Comparison of ENCODE assay signal across 1 cellular context in the genomic region with DNA sequence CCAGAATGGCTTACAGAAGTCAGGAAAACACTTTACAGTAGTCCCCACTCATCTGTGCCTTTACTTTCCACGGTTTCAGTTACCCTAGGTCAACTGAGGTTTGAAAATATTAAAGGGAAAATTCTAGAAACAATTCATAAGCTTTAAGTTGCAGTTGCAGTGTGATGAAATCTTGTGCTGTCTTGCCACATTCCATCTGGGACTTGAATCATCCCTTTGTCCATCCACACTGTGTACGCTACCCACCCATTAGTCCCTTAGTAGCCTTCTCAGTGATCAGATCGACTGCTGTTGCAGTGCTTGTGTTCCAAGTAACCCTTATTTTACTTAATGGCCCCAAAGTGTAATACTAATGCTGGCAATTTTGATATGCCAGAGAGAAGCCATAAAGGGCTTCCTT.
TF ChIP-seq lines count a peak whose summit lies in the region.

No MANE protein-coding gene starts in this region.

TF ChIP-seq in GM23338, 12 proteins besides CTCF, POLR2A, EP300 and RAD21:
- no peak for TF ChIP-seq CREB1 (CRISPR knock-in tag; IDR thresholded peaks at IDR 0.05; ENCODE audit: low read depth)
- TF ChIP-seq, protein P1, sequence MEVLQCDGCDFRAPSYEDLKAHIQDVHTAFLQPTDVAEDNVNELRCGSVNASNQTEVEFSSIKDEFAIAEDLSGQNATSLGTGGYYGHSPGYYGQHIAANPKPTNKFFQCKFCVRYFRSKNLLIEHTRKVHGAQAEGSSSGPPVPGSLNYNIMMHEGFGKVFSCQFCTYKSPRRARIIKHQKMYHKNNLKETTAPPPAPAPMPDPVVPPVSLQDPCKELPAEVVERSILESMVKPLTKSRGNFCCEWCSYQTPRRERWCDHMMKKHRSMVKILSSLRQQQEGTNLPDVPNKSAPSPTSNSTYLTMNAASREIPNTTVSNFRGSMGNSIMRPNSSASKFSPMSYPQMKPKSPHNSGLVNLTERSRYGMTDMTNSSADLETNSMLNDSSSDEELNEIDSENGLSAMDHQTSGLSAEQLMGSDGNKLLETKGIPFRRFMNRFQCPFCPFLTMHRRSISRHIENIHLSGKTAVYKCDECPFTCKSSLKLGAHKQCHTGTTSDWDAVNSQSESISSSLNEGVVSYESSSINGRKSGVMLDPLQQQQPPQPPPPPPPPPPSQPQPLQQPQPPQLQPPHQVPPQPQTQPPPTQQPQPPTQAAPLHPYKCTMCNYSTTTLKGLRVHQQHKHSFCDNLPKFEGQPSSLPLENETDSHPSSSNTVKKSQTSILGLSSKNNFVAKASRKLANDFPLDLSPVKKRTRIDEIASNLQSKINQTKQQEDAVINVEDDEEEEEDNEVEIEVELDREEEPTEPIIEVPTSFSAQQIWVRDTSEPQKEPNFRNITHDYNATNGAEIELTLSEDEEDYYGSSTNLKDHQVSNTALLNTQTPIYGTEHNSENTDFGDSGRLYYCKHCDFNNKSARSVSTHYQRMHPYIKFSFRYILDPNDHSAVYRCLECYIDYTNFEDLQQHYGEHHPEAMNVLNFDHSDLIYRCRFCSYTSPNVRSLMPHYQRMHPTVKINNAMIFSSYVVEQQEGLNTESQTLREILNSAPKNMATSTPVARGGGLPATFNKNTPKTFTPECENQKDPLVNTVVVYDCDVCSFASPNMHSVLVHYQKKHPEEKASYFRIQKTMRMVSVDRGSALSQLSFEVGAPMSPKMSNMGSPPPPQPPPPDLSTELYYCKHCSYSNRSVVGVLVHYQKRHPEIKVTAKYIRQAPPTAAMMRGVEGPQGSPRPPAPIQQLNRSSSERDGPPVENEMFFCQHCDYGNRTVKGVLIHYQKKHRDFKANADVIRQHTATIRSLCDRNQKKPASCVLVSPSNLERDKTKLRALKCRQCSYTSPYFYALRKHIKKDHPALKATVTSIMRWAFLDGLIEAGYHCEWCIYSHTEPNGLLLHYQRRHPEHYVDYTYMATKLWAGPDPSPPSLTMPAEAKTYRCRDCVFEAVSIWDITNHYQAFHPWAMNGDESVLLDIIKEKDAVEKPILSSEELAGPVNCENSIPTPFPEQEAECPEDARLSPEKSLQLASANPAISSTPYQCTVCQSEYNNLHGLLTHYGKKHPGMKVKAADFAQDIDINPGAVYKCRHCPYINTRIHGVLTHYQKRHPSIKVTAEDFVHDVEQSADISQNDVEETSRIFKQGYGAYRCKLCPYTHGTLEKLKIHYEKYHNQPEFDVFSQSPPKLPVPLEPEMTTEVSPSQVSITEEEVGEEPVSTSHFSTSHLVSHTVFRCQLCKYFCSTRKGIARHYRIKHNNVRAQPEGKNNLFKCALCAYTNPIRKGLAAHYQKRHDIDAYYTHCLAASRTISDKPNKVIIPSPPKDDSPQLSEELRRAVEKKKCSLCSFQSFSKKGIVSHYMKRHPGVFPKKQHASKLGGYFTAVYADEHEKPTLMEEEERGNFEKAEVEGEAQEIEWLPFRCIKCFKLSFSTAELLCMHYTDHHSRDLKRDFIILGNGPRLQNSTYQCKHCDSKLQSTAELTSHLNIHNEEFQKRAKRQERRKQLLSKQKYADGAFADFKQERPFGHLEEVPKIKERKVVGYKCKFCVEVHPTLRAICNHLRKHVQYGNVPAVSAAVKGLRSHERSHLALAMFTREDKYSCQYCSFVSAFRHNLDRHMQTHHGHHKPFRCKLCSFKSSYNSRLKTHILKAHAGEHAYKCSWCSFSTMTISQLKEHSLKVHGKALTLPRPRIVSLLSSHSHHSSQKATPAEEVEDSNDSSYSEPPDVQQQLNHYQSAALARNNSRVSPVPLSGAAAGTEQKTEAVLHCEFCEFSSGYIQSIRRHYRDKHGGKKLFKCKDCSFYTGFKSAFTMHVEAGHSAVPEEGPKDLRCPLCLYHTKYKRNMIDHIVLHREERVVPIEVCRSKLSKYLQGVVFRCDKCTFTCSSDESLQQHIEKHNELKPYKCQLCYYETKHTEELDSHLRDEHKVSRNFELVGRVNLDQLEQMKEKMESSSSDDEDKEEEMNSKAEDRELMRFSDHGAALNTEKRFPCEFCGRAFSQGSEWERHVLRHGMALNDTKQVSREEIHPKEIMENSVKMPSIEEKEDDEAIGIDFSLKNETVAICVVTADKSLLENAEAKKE (CRISPR knock-in tag; IDR thresholded peaks at IDR 0.05), result no peak
- TF ChIP-seq, protein P2, sequence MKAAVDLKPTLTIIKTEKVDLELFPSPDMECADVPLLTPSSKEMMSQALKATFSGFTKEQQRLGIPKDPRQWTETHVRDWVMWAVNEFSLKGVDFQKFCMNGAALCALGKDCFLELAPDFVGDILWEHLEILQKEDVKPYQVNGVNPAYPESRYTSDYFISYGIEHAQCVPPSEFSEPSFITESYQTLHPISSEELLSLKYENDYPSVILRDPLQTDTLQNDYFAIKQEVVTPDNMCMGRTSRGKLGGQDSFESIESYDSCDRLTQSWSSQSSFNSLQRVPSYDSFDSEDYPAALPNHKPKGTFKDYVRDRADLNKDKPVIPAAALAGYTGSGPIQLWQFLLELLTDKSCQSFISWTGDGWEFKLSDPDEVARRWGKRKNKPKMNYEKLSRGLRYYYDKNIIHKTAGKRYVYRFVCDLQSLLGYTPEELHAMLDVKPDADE (IDR thresholded peaks at IDR 0.05), result no peak
- TF ChIP-seq JUNB (IDR thresholded peaks at IDR 0.05; ENCODE audit: unreplicated experiment), result no peak
- TF ChIP-seq STAT1 (IDR thresholded peaks at IDR 0.05; ENCODE audit: unreplicated experiment), result no peak
- no peak for TF ChIP-seq EZH2 (IDR thresholded peaks at IDR 0.05; ENCODE audit: low read depth, unreplicated experiment)
- TF ChIP-seq NANOG (IDR thresholded peaks at IDR 0.05; ENCODE audit: borderline replicate concordance), result no peak
- TF ChIP-seq ZNF331 (CRISPR knock-in tag; IDR thresholded peaks at IDR 0.05; ENCODE audit: low read depth), result no peak
- no peak for TF ChIP-seq ZNF114 (CRISPR knock-in tag; IDR thresholded peaks at IDR 0.05)
- no peak for TF ChIP-seq EZH2phosphoT487 (IDR thresholded peaks at IDR 0.05; ENCODE audit: unreplicated experiment)
- TF ChIP-seq POLR2AphosphoS5 (IDR thresholded peaks at IDR 0.05; ENCODE audit: low read depth), result no peak
- TF ChIP-seq, protein P3, sequence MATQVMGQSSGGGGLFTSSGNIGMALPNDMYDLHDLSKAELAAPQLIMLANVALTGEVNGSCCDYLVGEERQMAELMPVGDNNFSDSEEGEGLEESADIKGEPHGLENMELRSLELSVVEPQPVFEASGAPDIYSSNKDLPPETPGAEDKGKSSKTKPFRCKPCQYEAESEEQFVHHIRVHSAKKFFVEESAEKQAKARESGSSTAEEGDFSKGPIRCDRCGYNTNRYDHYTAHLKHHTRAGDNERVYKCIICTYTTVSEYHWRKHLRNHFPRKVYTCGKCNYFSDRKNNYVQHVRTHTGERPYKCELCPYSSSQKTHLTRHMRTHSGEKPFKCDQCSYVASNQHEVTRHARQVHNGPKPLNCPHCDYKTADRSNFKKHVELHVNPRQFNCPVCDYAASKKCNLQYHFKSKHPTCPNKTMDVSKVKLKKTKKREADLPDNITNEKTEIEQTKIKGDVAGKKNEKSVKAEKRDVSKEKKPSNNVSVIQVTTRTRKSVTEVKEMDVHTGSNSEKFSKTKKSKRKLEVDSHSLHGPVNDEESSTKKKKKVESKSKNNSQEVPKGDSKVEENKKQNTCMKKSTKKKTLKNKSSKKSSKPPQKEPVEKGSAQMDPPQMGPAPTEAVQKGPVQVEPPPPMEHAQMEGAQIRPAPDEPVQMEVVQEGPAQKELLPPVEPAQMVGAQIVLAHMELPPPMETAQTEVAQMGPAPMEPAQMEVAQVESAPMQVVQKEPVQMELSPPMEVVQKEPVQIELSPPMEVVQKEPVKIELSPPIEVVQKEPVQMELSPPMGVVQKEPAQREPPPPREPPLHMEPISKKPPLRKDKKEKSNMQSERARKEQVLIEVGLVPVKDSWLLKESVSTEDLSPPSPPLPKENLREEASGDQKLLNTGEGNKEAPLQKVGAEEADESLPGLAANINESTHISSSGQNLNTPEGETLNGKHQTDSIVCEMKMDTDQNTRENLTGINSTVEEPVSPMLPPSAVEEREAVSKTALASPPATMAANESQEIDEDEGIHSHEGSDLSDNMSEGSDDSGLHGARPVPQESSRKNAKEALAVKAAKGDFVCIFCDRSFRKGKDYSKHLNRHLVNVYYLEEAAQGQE (IDR thresholded peaks at IDR 0.05; ENCODE audit: unreplicated experiment), result no peak
